8 cellular contexts compared by ENCODE assay signal in the genomic region with DNA sequence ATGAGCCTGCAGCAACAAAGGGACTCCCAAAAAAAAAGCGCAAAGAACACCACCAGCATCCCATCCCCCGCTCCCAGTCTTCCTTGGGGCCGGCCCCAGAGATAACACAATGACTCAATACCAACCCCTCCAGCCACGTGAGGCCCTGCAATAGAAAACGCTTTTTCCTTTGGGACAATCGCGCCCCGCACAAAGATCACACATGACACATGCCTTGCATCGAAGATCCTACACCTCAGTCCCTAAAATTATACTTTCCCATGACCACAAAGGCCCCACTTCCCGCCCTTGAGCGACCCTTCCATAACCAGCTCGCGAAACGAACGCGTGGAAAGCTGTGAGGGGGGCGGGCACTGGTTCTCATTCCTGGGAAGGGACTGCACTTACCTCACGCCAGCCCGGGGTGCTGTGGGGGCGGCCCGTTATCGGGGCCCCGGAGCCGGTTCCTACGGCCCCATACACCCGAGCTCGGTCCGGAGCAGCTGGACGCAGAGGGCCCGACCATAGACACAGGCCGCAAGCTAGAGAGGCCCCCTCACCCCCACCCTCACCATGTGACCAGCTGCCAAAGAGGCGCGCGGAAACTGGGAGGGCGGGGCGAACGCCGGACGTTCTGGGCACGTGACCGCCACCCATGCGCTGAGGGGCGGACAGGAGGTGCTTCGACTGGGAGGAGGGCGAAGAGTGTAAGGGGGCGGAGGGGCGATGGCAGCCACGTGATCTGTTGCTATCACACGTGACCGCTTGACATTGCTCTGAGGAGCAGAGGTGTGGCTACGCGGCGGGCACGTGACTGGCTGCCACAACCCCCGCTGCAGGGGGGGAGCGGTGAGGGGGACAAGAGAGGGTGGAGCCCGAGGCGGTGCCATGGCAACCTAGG. TPM values are rescaled to one million over a fixed set of nuclear protein-coding genes. Genes with fewer than 3 reads are reported as not detected.
A peak's percentile ranks its signal among the peaks of the same experiment; 100 is the strongest.
DNase-seq lines count a peak whose midpoint lies in the region; ATAC-seq, FAIRE-seq and TF ChIP-seq lines count a peak whose summit lies in the region.

A gene (minus strand): TSS at position 523 of the 880 bp plus-strand sequence. CDS start 593 bp downstream, outside the sequence.

- peak within 1 kb of the TSS; percentile 94 for H3K9ac ChIP-seq in keratinocyte (ENCODE audit: control insufficient read depth, extremely low read depth, insufficient read depth, low read length)

- no peaks in the 10 kb centered on the region for H3K9me1 ChIP-seq in keratinocyte (ENCODE audit: control insufficient read depth, extremely low read depth, insufficient read depth, low read length)

- TF ChIP-seq POLR2A in GM19099 (IDR thresholded peaks at IDR 0.05; ENCODE audit: extremely low read depth, insufficient read length, low read depth) = peak; percentile 71

- peak; percentile 75 for ATAC-seq in HG03432 (IDR thresholded peaks at IDR 0.05; ENCODE audit: unreplicated experiment)

- dilution Hi-C loops in keratinocyte (cut with MboI; ENCODE audit: extremely low pct_ligation_motif_present, low sequenced_read_pairs) = no loop called here

- H3K4me1 ChIP-seq in keratinocyte (ENCODE audit: control insufficient read depth, extremely low read depth, insufficient read depth, low read length) = peaks cover 39% of the 10 kb centered on the region

- H2AFZ ChIP-seq in keratinocyte (ENCODE audit: control insufficient read depth, low read length) = peak within 1 kb of the TSS; percentile 82

- H3K9me3 ChIP-seq in keratinocyte (ENCODE audit: control insufficient read depth, low read depth, low read length) = no peaks in the 10 kb centered on the region

- no peak for TF ChIP-seq CTCF in keratinocyte (optimal IDR thresholded peaks at IDR 0.05 in 1 of 3, IDR thresholded peaks at IDR 0.05 in 1 of 3, conservative IDR thresholded peaks at IDR 0.05 in 1 of 3; ENCODE audit: extremely low read depth in 1 of 3, insufficient read depth in 2 of 3, low read length in 3 of 3)

- H3K27me3 ChIP-seq in keratinocyte (ENCODE audit: control insufficient read depth, extremely low read depth, insufficient read depth, low read length) = no peaks in the 10 kb centered on the region

- H3K27ac ChIP-seq in keratinocyte (ENCODE audit: control insufficient read depth, insufficient read depth, low read length) = peak within 1 kb of the TSS; percentile 90

- DNase-seq in AG20443 (ENCODE audit: low spot score) = peak; percentile 98
- DNase-seq in NCI-H510A (lab: John Stamatoyannopoulos, UW) = peak; percentile 100
- peak; percentile 96 for DNase-seq in activated CD4-positive, alpha-beta T cell treated with anti-CD3 and anti-CD28 coated beads for 1 hour
- DNase-seq in cerebellum (ENCODE audit: low spot score) = peak; percentile 100
- DNase-seq in keratinocyte (ENCODE audit: low read depth, low spot score) = peak; percentile 97
- peak; percentile 91 to 97 for DNase-seq in stimulated activated CD4-positive, alpha-beta T cell treated with anti-CD3 and anti-CD28 coated beads, Interleukin-15, amount 100 ng/mL, for 1 hour (ENCODE audit: low read depth in 1 of 2, low spot score in 1 of 2)

- H3K4me3 ChIP-seq in keratinocyte (ENCODE audit: control insufficient read depth in 2 of 3, extremely low read depth in 1 of 3, insufficient read depth in 2 of 3, low read depth in 1 of 3, low read length in 3 of 3) = peak within 1 kb of the TSS; percentile 61 to 90 (median 89)

- H3K79me2 ChIP-seq in keratinocyte (ENCODE audit: control insufficient read depth, insufficient read depth, low read length) = peaks cover 19% of the 10 kb centered on the region

- peak; percentile 74 for FAIRE-seq in keratinocyte (lab: Jason Lieb, UNC)

- peak within 1 kb of the TSS; percentile 99 for H3K4me2 ChIP-seq in keratinocyte (ENCODE audit: control insufficient read depth, extremely low read depth, insufficient read depth, low read depth, low read length)

- no peaks in the 10 kb centered on the region for H4K20me1 ChIP-seq in keratinocyte (ENCODE audit: control insufficient read depth, extremely low read depth, insufficient read depth, low read length)

- peaks cover 10 to 26% of the 10 kb centered on the region in 2 experiments for H3K36me3 ChIP-seq in keratinocyte (ENCODE audit: control insufficient read depth in 2 of 2, extremely low read depth in 1 of 2, insufficient read depth in 2 of 2, low read length in 2 of 2)

RNA-seq across cellular contexts. Expression of the gene that starts here (rescaled TPM):
- 48.5 TPM for total RNA-seq in cerebellum
- polyA plus RNA-seq in keratinocyte = 146 to 176 TPM (median 153 TPM) in 3 replicates
- 45.4 TPM for polyA plus RNA-seq in keratinocyte (2011; ENCODE audit: low read depth)
- 120 and 126 TPM in 2 replicates for polyA plus RNA-seq in keratinocyte (2011; cell fraction: cytosol; rRNA removed)
- polyA plus RNA-seq in keratinocyte (2011; cell fraction: nucleus; rRNA removed) = 61.6 and 74.2 TPM in 2 replicates
- 67.0 and 79.0 TPM in 2 replicates for polyA plus RNA-seq in keratinocyte (2012; ENCODE audit: low replicate concordance)
- 92.1 to 131 TPM (median 124 TPM) in 3 replicates for polyA minus RNA-seq in keratinocyte
- 107 TPM for polyA minus RNA-seq in keratinocyte (2011; cell fraction: cytosol; rRNA and poly(A)+ RNA removed)
- 22.1 and 23.2 TPM in 2 replicates for polyA minus RNA-seq in keratinocyte (2011; cell fraction: nucleus; rRNA and poly(A)+ RNA removed)

Comparison
In these comparisons a context has a peak if more than half of its experiments do, and no peak if none do; other contexts are left out.
1. Peak in every context shown above with its lines: DNase-seq, ATAC-seq, H3K4me3 ChIP-seq and H3K27ac ChIP-seq.